ENCODE assay signal across 26 cellular contexts in genomic region chr7:48116043-48116442, GRCh38. TPM values are rescaled to one million over a fixed set of nuclear protein-coding genes. Genes with fewer than 3 reads are reported as not detected.
"Had no signal": no experiment of that assay in that cellular context is flagged by ENCODE, and none has a peak within 500 bp of the region (broad histone marks: within the 10 kb centered on the region; RNA-seq: fewer than 3 reads in every experiment).

No MANE protein-coding gene starts in this region.

- DNase-seq: cerebellar nuclear complex; cortex of kidney; dorsolateral prefrontal cortex; effector CD4-positive, alpha-beta T cell; foreskin fibroblast; gastrocnemius medialis; head of caudate nucleus; left ventricle myocardium superior; lower lobe of right lung; natural killer cell; occipital lobe; pancreas; right lobe of liver; stimulated activated CD4-positive, alpha-beta T cell treated with anti-CD3 and anti-CD28 coated beads, Interleukin-12 subunit alpha, Interleukin-12 subunit beta, amount 100 ng/mL, for 4 hours; stimulated activated CD4-positive, alpha-beta T cell treated with anti-CD3 and anti-CD28 coated beads, Interleukin-1b, Interleukin-23, amount 100 ng/mL, for 48 hours; stimulated activated CD4-positive, alpha-beta T cell treated with anti-CD3 and anti-CD28 coated beads, Interleukin-4, amount 100 ng/mL, for 1 hour; stimulated activated CD8-positive, alpha-beta memory T cell treated with anti-CD3 and anti-CD28 coated beads, Interleukin-4, amount 100 ng/mL, for 48 hours; stimulated activated naive CD4-positive, alpha-beta T cell; stimulated activated naive CD8-positive, alpha-beta T cell treated with anti-CD3 and anti-CD28 coated beads, Interleukin-15, amount 100 ng/mL, for 72 hours; transverse colon had no signal

- FAIRE-seq: keratinocyte, pancreas had no signal

- H3K4me2 ChIP-seq: smooth muscle cell had no signal

- H3K4me3 ChIP-seq: dorsolateral prefrontal cortex, gastrocnemius medialis, lower lobe of right lung, pancreas, right lobe of liver, smooth muscle cell, suprapubic skin, transverse colon had no signal

- ATAC-seq: esophagus mucosa; gastrocnemius medialis; left ventricle myocardium superior; lower lobe of right lung; natural killer cell; pancreas; right lobe of liver; stimulated activated naive CD8-positive, alpha-beta T cell treated with anti-CD3 and anti-CD28 coated beads, Interleukin-15, amount 100 ng/mL, for 72 hours had no signal

- H3K27me3 ChIP-seq: dorsolateral prefrontal cortex, gastrocnemius medialis, pancreas, right lobe of liver, suprapubic skin, transverse colon had no signal

- H3K4me1 ChIP-seq: gastrocnemius medialis, lower lobe of right lung, pancreas, suprapubic skin, transverse colon had no signal

- H3K9me3 ChIP-seq: gastrocnemius medialis, lower lobe of right lung, pancreas, right lobe of liver, suprapubic skin, transverse colon had no signal

- H3K36me3 ChIP-seq: gastrocnemius medialis, lower lobe of right lung, pancreas, right lobe of liver, suprapubic skin, transverse colon had no signal

- H3K27ac ChIP-seq: dorsolateral prefrontal cortex, epithelial cell of prostate, gastrocnemius medialis, lower lobe of right lung, pancreas, right lobe of liver, suprapubic skin, transverse colon had no signal

RNA-seq across cellular contexts. Expression of gene ABCA13, which starts 55.2 kb away (rescaled TPM):
- total RNA-seq: pulmonary artery endothelial cell, smooth muscle cell had no signal
- polyA plus RNA-seq: smooth muscle cell had no signal
